ENCODE assay signal across 1 cellular context in the genomic region with DNA sequence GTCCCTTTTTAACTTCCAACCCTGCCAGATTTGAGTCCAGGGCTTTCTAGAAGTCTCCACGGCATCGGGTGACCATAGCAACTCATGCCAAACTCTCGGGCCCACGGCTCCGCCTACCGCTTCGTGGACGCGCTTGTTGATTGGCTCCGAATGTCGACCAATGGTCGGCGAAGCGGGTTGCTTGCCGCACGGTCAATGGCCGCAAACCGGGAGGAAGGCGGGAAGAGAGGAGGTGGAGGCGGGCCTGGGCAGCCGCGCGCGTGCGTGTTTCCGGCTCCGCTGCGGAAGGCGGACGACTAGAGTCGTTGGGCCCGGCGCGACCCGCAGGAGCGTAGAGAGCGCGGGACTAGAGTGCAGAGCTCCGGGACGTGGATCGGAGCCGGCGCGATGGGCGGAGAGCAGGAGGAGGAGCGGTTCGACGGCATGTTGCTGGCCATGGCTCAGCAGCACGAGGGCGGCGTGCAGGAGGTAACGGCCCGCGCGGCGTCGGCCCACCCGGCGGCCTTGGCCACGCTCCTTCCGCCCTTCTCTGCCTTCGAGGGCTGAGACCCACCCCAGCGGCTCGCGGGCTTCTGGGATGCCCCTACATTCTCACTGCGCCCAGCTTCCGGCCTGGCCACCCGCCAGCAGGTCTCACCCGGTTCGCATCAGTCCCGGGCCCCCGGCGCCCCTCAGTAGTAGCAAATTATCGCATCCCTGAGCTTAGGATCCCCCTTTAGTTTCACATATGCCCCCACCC.
TF ChIP-seq lines count a peak whose summit lies in the region.

A gene (plus strand): TSS at position 282 of the 739 bp plus-strand sequence. CDS start 106 bp downstream, at position 388.

TF ChIP-seq in HepG2, 621 proteins besides CTCF, POLR2A, EP300 and RAD21 (continued from another document and continues in another):
- TF ChIP-seq, protein P1, sequence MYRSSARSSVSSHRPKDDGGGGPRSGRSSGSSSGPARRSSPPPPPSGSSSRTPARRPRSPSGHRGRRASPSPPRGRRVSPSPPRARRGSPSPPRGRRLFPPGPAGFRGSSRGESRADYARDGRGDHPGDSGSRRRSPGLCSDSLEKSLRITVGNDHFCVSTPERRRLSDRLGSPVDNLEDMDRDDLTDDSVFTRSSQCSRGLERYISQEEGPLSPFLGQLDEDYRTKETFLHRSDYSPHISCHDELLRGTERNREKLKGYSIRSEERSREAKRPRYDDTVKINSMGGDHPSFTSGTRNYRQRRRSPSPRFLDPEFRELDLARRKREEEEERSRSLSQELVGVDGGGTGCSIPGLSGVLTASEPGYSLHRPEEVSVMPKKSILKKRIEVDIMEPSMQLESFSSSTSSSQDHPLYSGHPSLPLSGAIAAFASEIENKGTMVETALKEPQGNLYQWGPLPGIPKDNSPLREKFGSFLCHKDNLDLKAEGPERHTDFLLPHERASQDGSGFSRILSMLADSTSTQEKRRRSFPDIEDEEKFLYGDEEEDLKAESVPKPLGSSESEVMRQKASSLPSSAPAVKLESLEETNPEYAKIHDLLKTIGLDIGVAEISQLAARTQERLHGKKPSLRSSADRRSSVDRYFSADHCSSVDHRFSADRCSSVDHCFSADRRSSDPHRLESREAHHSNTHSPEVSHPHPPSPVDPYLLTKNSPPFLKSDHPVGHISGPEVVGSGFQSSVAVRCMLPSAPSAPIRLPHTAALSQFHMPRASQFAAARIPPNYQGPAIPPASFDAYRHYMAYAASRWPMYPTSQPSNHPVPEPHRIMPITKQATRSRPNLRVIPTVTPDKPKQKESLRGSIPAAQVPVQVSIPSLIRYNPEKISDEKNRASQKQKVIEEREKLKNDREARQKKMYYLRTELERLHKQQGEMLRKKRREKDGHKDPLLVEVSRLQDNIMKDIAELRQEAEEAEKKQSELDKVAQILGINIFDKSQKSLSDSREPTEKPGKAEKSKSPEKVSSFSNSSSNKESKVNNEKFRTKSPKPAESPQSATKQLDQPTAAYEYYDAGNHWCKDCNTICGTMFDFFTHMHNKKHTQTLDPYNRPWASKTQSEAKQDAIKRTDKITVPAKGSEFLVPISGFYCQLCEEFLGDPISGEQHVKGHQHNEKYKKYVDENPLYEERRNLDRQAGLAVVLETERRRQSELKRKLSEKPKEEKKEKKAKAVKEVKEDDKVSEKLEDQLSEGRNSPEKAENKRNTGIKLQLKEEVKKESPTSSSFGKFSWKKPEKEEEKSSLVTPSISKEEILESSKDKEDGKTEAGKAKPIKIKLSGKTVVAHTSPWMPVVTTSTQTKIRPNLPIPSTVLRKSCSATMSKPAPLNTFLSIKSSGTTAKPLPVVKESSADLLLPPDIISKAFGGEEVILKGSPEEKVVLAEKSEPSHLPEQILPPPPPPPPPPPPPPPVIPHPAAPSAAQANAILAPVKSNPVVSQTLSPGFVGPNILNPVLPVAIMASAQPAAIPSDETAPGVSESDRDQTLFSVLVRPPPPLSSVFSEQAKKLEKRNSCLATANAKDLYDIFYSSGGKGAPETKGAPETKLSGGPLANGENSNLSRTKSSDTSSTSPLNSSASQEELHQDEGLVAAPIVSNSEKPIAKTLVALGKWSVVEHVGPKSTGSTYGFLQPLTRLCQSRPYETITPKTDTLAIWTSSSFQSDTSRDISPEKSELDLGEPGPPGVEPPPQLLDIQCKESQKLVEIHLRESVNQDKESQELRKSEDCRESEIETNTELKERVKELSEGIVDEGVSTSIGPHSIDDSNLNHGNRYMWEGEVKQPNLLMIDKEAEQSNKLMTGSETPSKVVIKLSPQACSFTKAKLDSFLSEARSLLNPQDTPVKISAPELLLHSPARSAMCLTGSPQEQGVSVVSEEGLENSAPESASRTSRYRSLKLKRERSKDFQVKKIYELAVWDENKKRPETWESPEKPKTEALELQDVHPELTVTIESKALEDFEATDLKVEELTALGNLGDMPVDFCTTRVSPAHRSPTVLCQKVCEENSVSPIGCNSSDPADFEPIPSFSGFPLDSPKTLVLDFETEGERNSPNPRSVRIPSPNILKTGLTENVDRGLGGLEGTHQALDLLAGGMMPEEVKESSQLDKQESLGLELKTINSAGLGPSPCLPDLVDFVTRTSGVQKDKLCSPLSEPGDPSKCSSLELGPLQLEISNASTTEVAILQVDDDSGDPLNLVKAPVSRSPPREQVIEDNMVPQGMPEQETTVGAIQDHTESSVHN (CRISPR knock-in tag; IDR thresholded peaks at IDR 0.05) = no peak; the same call in 1 of the 2 replicates
- TF ChIP-seq, protein P2, sequence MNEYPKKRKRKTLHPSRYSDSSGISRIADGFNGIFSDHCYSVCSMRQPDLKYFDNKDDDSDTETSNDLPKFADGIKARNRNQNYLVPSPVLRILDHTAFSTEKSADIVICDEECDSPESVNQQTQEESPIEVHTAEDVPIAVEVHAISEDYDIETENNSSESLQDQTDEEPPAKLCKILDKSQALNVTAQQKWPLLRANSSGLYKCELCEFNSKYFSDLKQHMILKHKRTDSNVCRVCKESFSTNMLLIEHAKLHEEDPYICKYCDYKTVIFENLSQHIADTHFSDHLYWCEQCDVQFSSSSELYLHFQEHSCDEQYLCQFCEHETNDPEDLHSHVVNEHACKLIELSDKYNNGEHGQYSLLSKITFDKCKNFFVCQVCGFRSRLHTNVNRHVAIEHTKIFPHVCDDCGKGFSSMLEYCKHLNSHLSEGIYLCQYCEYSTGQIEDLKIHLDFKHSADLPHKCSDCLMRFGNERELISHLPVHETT (CRISPR knock-in tag; conservative IDR thresholded peaks at IDR 0.05) = peak; percentile 38; the same call in 1 of the 2 replicates
- TF ChIP-seq SATB2 (CRISPR knock-in tag; IDR thresholded peaks at IDR 0.05) (0 out of 2 replicates have a peak, but pooled peaks have one; percentile 66), SYNCRIP (IDR thresholded peaks at IDR 0.05; ENCODE audit: insufficient read depth, low read depth, low read length) (no peak), ZNF724P (CRISPR knock-in tag; IDR thresholded peaks at IDR 0.05; ENCODE audit: borderline replicate concordance) (peak; percentile 72; the same call in 1 of the 2 replicates), NKX3-1 (CRISPR knock-in tag; IDR thresholded peaks at IDR 0.05) (peak; percentile 85; the same call in 1 of the 2 replicates), POLR2G (IDR thresholded peaks at IDR 0.05; ENCODE audit: low read depth, low read length) (peak; percentile 89)
- TF ChIP-seq, protein P3, sequence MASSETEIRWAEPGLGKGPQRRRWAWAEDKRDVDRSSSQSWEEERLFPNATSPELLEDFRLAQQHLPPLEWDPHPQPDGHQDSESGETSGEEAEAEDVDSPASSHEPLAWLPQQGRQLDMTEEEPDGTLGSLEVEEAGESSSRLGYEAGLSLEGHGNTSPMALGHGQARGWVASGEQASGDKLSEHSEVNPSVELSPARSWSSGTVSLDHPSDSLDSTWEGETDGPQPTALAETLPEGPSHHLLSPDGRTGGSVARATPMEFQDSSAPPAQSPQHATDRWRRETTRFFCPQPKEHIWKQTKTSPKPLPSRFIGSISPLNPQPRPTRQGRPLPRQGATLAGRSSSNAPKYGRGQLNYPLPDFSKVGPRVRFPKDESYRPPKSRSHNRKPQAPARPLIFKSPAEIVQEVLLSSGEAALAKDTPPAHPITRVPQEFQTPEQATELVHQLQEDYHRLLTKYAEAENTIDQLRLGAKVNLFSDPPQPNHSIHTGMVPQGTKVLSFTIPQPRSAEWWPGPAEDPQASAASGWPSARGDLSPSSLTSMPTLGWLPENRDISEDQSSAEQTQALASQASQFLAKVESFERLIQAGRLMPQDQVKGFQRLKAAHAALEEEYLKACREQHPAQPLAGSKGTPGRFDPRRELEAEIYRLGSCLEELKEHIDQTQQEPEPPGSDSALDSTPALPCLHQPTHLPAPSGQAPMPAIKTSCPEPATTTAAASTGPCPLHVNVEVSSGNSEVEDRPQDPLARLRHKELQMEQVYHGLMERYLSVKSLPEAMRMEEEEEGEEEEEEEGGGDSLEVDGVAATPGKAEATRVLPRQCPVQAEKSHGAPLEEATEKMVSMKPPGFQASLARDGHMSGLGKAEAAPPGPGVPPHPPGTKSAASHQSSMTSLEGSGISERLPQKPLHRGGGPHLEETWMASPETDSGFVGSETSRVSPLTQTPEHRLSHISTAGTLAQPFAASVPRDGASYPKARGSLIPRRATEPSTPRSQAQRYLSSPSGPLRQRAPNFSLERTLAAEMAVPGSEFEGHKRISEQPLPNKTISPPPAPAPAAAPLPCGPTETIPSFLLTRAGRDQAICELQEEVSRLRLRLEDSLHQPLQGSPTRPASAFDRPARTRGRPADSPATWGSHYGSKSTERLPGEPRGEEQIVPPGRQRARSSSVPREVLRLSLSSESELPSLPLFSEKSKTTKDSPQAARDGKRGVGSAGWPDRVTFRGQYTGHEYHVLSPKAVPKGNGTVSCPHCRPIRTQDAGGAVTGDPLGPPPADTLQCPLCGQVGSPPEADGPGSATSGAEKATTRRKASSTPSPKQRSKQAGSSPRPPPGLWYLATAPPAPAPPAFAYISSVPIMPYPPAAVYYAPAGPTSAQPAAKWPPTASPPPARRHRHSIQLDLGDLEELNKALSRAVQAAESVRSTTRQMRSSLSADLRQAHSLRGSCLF (CRISPR knock-in tag; IDR thresholded peaks at IDR 0.05; ENCODE audit: borderline replicate concordance) = no peak
- TF ChIP-seq, protein P4, sequence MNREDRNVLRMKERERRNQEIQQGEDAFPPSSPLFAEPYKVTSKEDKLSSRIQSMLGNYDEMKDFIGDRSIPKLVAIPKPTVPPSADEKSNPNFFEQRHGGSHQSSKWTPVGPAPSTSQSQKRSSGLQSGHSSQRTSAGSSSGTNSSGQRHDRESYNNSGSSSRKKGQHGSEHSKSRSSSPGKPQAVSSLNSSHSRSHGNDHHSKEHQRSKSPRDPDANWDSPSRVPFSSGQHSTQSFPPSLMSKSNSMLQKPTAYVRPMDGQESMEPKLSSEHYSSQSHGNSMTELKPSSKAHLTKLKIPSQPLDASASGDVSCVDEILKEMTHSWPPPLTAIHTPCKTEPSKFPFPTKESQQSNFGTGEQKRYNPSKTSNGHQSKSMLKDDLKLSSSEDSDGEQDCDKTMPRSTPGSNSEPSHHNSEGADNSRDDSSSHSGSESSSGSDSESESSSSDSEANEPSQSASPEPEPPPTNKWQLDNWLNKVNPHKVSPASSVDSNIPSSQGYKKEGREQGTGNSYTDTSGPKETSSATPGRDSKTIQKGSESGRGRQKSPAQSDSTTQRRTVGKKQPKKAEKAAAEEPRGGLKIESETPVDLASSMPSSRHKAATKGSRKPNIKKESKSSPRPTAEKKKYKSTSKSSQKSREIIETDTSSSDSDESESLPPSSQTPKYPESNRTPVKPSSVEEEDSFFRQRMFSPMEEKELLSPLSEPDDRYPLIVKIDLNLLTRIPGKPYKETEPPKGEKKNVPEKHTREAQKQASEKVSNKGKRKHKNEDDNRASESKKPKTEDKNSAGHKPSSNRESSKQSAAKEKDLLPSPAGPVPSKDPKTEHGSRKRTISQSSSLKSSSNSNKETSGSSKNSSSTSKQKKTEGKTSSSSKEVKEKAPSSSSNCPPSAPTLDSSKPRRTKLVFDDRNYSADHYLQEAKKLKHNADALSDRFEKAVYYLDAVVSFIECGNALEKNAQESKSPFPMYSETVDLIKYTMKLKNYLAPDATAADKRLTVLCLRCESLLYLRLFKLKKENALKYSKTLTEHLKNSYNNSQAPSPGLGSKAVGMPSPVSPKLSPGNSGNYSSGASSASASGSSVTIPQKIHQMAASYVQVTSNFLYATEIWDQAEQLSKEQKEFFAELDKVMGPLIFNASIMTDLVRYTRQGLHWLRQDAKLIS (CRISPR knock-in tag; IDR thresholded peaks at IDR 0.05) = no peak
- TF ChIP-seq, protein P5, sequence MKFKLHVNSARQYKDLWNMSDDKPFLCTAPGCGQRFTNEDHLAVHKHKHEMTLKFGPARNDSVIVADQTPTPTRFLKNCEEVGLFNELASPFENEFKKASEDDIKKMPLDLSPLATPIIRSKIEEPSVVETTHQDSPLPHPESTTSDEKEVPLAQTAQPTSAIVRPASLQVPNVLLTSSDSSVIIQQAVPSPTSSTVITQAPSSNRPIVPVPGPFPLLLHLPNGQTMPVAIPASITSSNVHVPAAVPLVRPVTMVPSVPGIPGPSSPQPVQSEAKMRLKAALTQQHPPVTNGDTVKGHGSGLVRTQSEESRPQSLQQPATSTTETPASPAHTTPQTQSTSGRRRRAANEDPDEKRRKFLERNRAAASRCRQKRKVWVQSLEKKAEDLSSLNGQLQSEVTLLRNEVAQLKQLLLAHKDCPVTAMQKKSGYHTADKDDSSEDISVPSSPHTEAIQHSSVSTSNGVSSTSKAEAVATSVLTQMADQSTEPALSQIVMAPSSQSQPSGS (CRISPR knock-in tag; IDR thresholded peaks at IDR 0.05) = no peak
- TF ChIP-seq, protein P6, sequence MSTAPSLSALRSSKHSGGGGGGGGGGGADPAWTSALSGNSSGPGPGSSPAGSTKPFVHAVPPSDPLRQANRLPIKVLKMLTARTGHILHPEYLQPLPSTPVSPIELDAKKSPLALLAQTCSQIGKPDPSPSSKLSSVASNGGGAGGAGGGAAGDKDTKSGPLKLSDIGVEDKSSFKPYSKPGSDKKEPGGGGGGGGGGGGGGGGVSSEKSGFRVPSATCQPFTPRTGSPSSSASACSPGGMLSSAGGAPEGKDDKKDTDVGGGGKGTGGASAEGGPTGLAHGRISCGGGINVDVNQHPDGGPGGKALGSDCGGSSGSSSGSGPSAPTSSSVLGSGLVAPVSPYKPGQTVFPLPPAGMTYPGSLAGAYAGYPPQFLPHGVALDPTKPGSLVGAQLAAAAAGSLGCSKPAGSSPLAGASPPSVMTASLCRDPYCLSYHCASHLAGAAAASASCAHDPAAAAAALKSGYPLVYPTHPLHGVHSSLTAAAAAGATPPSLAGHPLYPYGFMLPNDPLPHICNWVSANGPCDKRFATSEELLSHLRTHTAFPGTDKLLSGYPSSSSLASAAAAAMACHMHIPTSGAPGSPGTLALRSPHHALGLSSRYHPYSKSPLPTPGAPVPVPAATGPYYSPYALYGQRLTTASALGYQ (CRISPR knock-in tag; IDR thresholded peaks at IDR 0.05) = peak; percentile 56; the same call in 1 of the 2 replicates
